ENCODE assay signal across 23 cellular contexts in genomic region chr2:76980067-76980466, GRCh38.
DNase-seq lines count a peak whose midpoint lies in the region; ATAC-seq and TF ChIP-seq lines count a peak whose summit lies in the region.
"Had no signal": no experiment of that assay in that cellular context is flagged by ENCODE, and none has a peak within 500 bp of the region (broad histone marks: within the 10 kb centered on the region; RNA-seq: fewer than 3 reads in every experiment).

No MANE protein-coding gene starts in this region.

- WGBS in psoas muscle, 3 donors = 51 to 68% (median 67%) methylated on average over 1 of the region's 1 CpG

- H3K36me3 ChIP-seq in Karpas-422 (ENCODE audit: insufficient read depth, low read length) = no peaks in the 10 kb centered on the region
- H3K36me3 ChIP-seq in SU-DHL-6 (ENCODE audit: low read length) = no peaks in the 10 kb centered on the region; the same call in 1 of the 2 replicates
- no peaks in the 10 kb centered on the region for H3K36me3 ChIP-seq in lower lobe of right lung
- H3K36me3 ChIP-seq in psoas muscle (ENCODE audit: insufficient read depth in 1 of 2, low read depth in 1 of 2) = no peaks in the 10 kb centered on the region
- H3K36me3 ChIP-seq: BE2C, BLaER1 had no signal

- peaks cover 72% of the 10 kb centered on the region for H3K4me1 Mint-ChIP-seq in mesothelial cell of epicardium
- H3K4me1 Mint-ChIP-seq: CD14-positive monocyte; CD4-positive, alpha-beta memory T cell; CD4-positive, CD25-positive, alpha-beta regulatory T cell; CD8-positive, alpha-beta memory T cell had no signal

- H2AFZ ChIP-seq in Karpas-422 (ENCODE audit: low read length) (no peak overlapping the region), SU-DHL-6 (ENCODE audit: low read depth, low read length, severe bottlenecking) (peak overlapping the region; percentile 18)

- H3K27me3 ChIP-seq in Karpas-422 (ENCODE audit: low read length) (no peaks in the 10 kb centered on the region), SU-DHL-6 (ENCODE audit: low read length) (no peaks in the 10 kb centered on the region), lower lobe of right lung (ENCODE audit: low read depth) (no peaks in the 10 kb centered on the region), psoas muscle (ENCODE audit: insufficient read depth in 3 of 3, low read length in 2 of 3) (no peaks in the 10 kb centered on the region)
- H3K27me3 ChIP-seq: BE2C, BLaER1 had no signal

- no peaks in the 10 kb centered on the region for H3K9me3 Mint-ChIP-seq in mesothelial cell of epicardium
- H3K9me3 Mint-ChIP-seq: CD14-positive monocyte had no signal

- no peaks in the 10 kb centered on the region for H3K79me2 ChIP-seq in Karpas-422 (ENCODE audit: low read length)
- no peaks in the 10 kb centered on the region for H3K79me2 ChIP-seq in SU-DHL-6 (ENCODE audit: insufficient read depth, low read length)

- H3F3A ChIP-seq in SU-DHL-6 (ENCODE audit: insufficient read depth) = no peaks in the 10 kb centered on the region; the same call in 1 of the 2 replicates

- peak overlapping the region; percentile 64 for H3K27ac ChIP-seq in Karpas-422 (ENCODE audit: low read length)
- H3K27ac ChIP-seq in SU-DHL-6 (ENCODE audit: low read depth, low read length) = peak overlapping the region; percentile 70
- H3K27ac ChIP-seq in lower lobe of right lung = no peak overlapping the region
- no peak overlapping the region for H3K27ac ChIP-seq in psoas muscle
- H3K27ac ChIP-seq: BLaER1 had no signal

- H3K27me3 Mint-ChIP-seq in mesothelial cell of epicardium (ENCODE audit: low read depth) = no peaks in the 10 kb centered on the region
- H3K27me3 Mint-ChIP-seq: CD4-positive, alpha-beta memory T cell; CD4-positive, CD25-positive, alpha-beta regulatory T cell; CD8-positive, alpha-beta memory T cell had no signal

- no peaks in the 10 kb centered on the region for H3K9me2 ChIP-seq in Karpas-422 (replicated peaks; ENCODE audit: insufficient read depth, low read length)
- no peaks in the 10 kb centered on the region for H3K9me2 ChIP-seq in SU-DHL-6 (replicated peaks; ENCODE audit: insufficient read depth, low read length)

- H3K4me3 ChIP-seq in Karpas-422 (ENCODE audit: low read length) = no peak overlapping the region
- no peak overlapping the region for H3K4me3 ChIP-seq in SU-DHL-6 (ENCODE audit: insufficient read depth, low read length, poor library complexity, severe bottlenecking)
- no peak overlapping the region for H3K4me3 ChIP-seq in lower lobe of right lung
- no peak overlapping the region for H3K4me3 ChIP-seq in psoas muscle
- H3K4me3 ChIP-seq: BLaER1 had no signal

- no peaks in the 10 kb centered on the region for H3K36me3 Mint-ChIP-seq in mesothelial cell of epicardium
- H3K36me3 Mint-ChIP-seq: CD14-positive monocyte; CD4-positive, alpha-beta memory T cell; CD4-positive, CD25-positive, alpha-beta regulatory T cell; CD8-positive, alpha-beta memory T cell had no signal

- H3K4me3 Mint-ChIP-seq in mesothelial cell of epicardium = no peak overlapping the region
- H3K4me3 Mint-ChIP-seq: CD14-positive monocyte; CD4-positive, alpha-beta memory T cell; CD4-positive, CD25-positive, alpha-beta regulatory T cell; CD8-positive, alpha-beta memory T cell had no signal

- intact Hi-C loops in sciatic nerve (cut with DNase I) = no loop called here
- intact Hi-C loops in lower lobe of right lung (cut with DNase I) = no loop called here
- intact Hi-C loops in psoas muscle (cut with DNase I) = no loop called here

- ATAC-seq in sciatic nerve (no peak), lower lobe of right lung (no peak), psoas muscle (no peak)

- H4K20me1 ChIP-seq in Karpas-422 (ENCODE audit: insufficient read depth, low read depth, low read length) (no peaks in the 10 kb centered on the region), SU-DHL-6 (ENCODE audit: low read depth, low read length) (no peaks in the 10 kb centered on the region)
- H4K20me1 ChIP-seq: BLaER1 had no signal

- DNase-seq in Karpas-422 (peak; percentile 65), mesothelial cell of epicardium (ENCODE audit: low spot score in 2 of 2, unreplicated experiment in 2 of 2) (no peak), sciatic nerve (ENCODE audit: low spot score) (no peak), lower lobe of right lung (no peak), NCI-H1417 (lab: John Stamatoyannopoulos, UW) (no peak), psoas muscle (no peak)
- DNase-seq: 8988T; ACHN; BE2C; C1 segment of cervical spinal cord; CD4-positive, alpha-beta memory T cell; CD4-positive, CD25-positive, alpha-beta regulatory T cell; CD8-positive, alpha-beta memory T cell; COR-L47; DMS 273 treated with DMSO at 0.1 percent for 48 hours; DMS153; DMS53; DMS79; DND-41; GF-D8 had no signal

- H3K4me2 ChIP-seq in Karpas-422 (ENCODE audit: low read depth, low read length, poor library complexity, severe bottlenecking) (peak overlapping the region; percentile 36), SU-DHL-6 (ENCODE audit: low read depth, low read length, poor library complexity, severe bottlenecking) (peak overlapping the region; percentile 52)
- H3K4me2 ChIP-seq: BLaER1 had no signal

- H3K4me1 ChIP-seq in Karpas-422 (ENCODE audit: low read length) (peaks cover 71% of the 10 kb centered on the region), lower lobe of right lung (no peaks in the 10 kb centered on the region), psoas muscle (no peaks in the 10 kb centered on the region)
- H3K4me1 ChIP-seq: BE2C had no signal

- H3K9ac ChIP-seq in Karpas-422 (ENCODE audit: low read length) (peak overlapping the region; percentile 13; the same call in 1 of the 2 replicates), SU-DHL-6 (ENCODE audit: low read length) (peak overlapping the region; percentile 7; the same call in 1 of the 2 replicates)
- H3K9ac ChIP-seq: BLaER1 had no signal

- TF ChIP-seq CTCF in SU-DHL-6 (IDR thresholded peaks at IDR 0.05; ENCODE audit: insufficient read depth, low read length, poor library complexity, severe bottlenecking) (no peak), mesothelial cell of epicardium (IDR thresholded peaks at IDR 0.05; ENCODE audit: unreplicated experiment) (no peak), lower lobe of right lung (IDR thresholded peaks at IDR 0.05) (no peak), psoas muscle (IDR thresholded peaks at IDR 0.05) (no peak)

- no peaks in the 10 kb centered on the region for H3K9me3 ChIP-seq in Karpas-422 (ENCODE audit: low read length)
- H3K9me3 ChIP-seq in SU-DHL-6 (ENCODE audit: insufficient read depth, low read length) = no peaks in the 10 kb centered on the region
- no peaks in the 10 kb centered on the region for H3K9me3 ChIP-seq in lower lobe of right lung
- no peaks in the 10 kb centered on the region for H3K9me3 ChIP-seq in psoas muscle
- H3K9me3 ChIP-seq: BE2C, BLaER1 had no signal

- H3K27ac Mint-ChIP-seq in mesothelial cell of epicardium = peak overlapping the region; percentile 56
- H3K27ac Mint-ChIP-seq: CD4-positive, alpha-beta memory T cell; CD4-positive, CD25-positive, alpha-beta regulatory T cell; CD8-positive, alpha-beta memory T cell had no signal

Comparison
In these comparisons a context has a peak if more than half of its experiments do, and no peak if none do; other contexts are left out.
1. H3K27ac ChIP-seq: peak in Karpas-422 (single experiment) and SU-DHL-6 (single experiment); none in lower lobe of right lung (single experiment) and psoas muscle (single experiment).